14 cellular contexts compared by ENCODE assay signal in genomic region chr10:15571570-15571969, GRCh38.
DNase-seq lines count a peak whose midpoint lies in the region; FAIRE-seq and TF ChIP-seq lines count a peak whose summit lies in the region.
"Had no signal": no experiment of that assay in that cellular context is flagged by ENCODE, and none has a peak within 500 bp of the region (broad histone marks: within the 10 kb centered on the region; RNA-seq: fewer than 3 reads in every experiment).

No MANE protein-coding gene starts in this region.

- TF ChIP-seq EP300 in ovary (IDR thresholded peaks at IDR 0.05) = no peak

- no peaks in the 10 kb centered on the region for H3K27me3 ChIP-seq in ovary

- intact Hi-C loops in ovary (cut with DNase I) = no loop called here

- no peak for FAIRE-seq in D721Med (lab: Jason Lieb, UNC)
- FAIRE-seq: frontal cortex, GM12891, TTC549 had no signal

- no peaks in the 10 kb centered on the region for H3K9me3 ChIP-seq in ovary

- TF ChIP-seq CTCF in fibroblast of the aortic adventitia (IDR thresholded peaks at IDR 0.05; ENCODE audit: insufficient read depth, low read length) (no peak), ovary (IDR thresholded peaks at IDR 0.05) (no peak), GM10266 (IDR thresholded peaks at IDR 0.05; ENCODE audit: control insufficient read depth, insufficient read depth, low read depth, missing control alignments) (no peak), D721Med (IDR thresholded peaks at IDR 0.05; ENCODE audit: insufficient read depth, missing control alignments) (no peak)

- WGBS in ovary, 3 donors = 2 to 4% (median 2%) methylated on average over 3 of the region's 3 CpGs

- no peak for TF ChIP-seq POLR2A in ovary (IDR thresholded peaks at IDR 0.05)

- peaks cover 1% of the 10 kb centered on the region for H3K4me1 ChIP-seq in ovary (ENCODE audit: insufficient read depth)

- DNase-seq in DMS79 (lab: John Stamatoyannopoulos, UW) (peak; percentile 1), NCI-H69 (lab: John Stamatoyannopoulos, UW) (peak; percentile 10), fibroblast of the aortic adventitia (ENCODE audit: low read depth) (peak; percentile 75), ovary (peak; percentile 43 to 67 (median 56)), GM10266 (ENCODE audit: extremely low spot score) (no peak), COR-L47 (lab: John Stamatoyannopoulos, UW) (no peak), D721Med (ENCODE audit: insufficient read length, low spot score) (no peak), NCI-H1092 treated with DMSO at 0.1 percent for 48 hours (lab: John Stamatoyannopoulos, UW) (no peak)
- DNase-seq: activated CD8-positive, alpha-beta memory T cell treated with anti-CD3 and anti-CD28 coated beads, Interleukin-2, amount 50 U/mL, for 48 hours; NCI-H1930; stimulated activated CD4-positive, alpha-beta T cell treated with anti-CD3 and anti-CD28 coated beads, Interleukin-12 subunit alpha, Interleukin-12 subunit beta, amount 100 ng/mL, for 4 hours had no signal

- H3K27ac ChIP-seq in ovary = no peak overlapping the region

- H3K4me3 ChIP-seq in fibroblast of the aortic adventitia (ENCODE audit: low read depth, low read length) (no peak overlapping the region), ovary (no peak overlapping the region)

- H3K36me3 ChIP-seq in ovary = no peaks in the 10 kb centered on the region

Comparison
In these comparisons a context has a peak if more than half of its experiments do, and no peak if none do; other contexts are left out.
1. DNase-seq: peak in DMS79 (single experiment), NCI-H69 (single experiment), fibroblast of the aortic adventitia (single experiment) and ovary (5 of 5); none in GM10266 (single experiment), COR-L47 (single experiment), D721Med (single experiment) and NCI-H1092 treated with DMSO at 0.1 percent for 48 hours (single experiment).